ENCODE assay signal across 9 cellular contexts in the genomic region with DNA sequence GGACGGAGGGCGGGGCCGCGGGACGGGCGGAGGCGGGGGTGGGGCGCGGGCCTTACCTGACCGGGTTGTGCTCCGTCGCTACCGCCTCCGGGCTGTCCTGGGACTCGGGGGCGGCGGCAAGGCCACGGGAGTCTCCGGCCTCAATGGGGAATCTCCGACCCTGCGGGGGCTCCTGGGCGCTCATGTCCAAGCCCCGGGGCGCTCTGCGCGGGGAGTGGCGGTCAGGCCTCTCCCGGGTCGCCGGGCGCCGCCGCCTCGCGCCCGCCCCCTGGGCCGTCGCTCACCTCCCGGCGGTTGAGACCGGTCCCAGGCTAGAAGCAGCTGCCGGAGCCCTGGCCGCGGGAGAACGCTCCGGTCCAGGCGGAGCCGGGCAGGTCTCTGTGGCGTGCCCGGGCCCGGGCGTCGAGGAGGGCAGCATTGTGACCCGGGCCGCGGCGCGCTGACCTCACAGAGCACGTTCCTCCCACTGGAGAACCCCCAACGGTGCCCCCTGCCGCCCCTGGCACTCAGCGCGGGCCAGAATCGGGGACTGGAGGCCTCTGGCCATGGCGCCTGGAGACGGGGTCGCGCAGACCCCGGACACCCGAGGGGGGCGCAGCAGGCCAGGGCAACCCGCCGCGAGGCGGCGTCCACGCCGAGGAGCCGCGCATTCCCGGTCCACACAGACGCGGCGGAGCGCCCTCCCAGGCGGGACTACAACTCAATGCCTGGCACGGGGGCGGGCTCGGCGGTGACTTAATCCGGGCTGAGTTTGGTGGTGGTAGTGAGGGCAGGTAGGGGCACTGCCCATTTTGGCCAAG. TPM values are rescaled to one million over a fixed set of nuclear protein-coding genes. Genes with fewer than 3 reads are reported as not detected.
DNase-seq lines count a peak whose midpoint lies in the region; ATAC-seq and TF ChIP-seq lines count a peak whose summit lies in the region.
"Had no signal": no experiment of that assay in that cellular context is flagged by ENCODE, and none has a peak within 500 bp of the region (broad histone marks: within the 10 kb centered on the region; RNA-seq: fewer than 3 reads in every experiment).

No MANE protein-coding gene starts in this region.

- no peaks in the 10 kb centered on the region for H3K27me3 ChIP-seq in mammary epithelial cell (ENCODE audit: insufficient read depth, low read length)

- peaks cover 2% of the 10 kb centered on the region for H3K36me3 ChIP-seq in mammary epithelial cell (ENCODE audit: insufficient read depth, low read length)

- H2AFZ ChIP-seq in mammary epithelial cell (ENCODE audit: low read depth, low read length) = no peak overlapping the region

- no peaks in the 10 kb centered on the region for H3K79me2 ChIP-seq in mammary epithelial cell (ENCODE audit: insufficient read depth, low read length)

- 16% methylated on average over 8 of the region's 91 CpGs for WGBS in mammary epithelial cell (ENCODE audit: low coverage, missing lambda C conversion rate)

- in situ Hi-C loops in mammary epithelial cell (cut with MboI; ENCODE audit: low sequenced_read_pairs in 2 of 2) = no loop called here

- no peak overlapping the region for H3K27ac ChIP-seq in mammary epithelial cell (ENCODE audit: insufficient read depth, low read depth, low read length)
- H3K27ac ChIP-seq: HL-60 had no signal

- dilution Hi-C loops in mammary epithelial cell (cut with HindIII; ENCODE audit: low sequenced_read_pairs) = no loop called here

- TF ChIP-seq CTCF in mammary epithelial cell (conservative IDR thresholded peaks at IDR 0.05 in 1 of 2, IDR thresholded peaks at IDR 0.05 in 1 of 2; ENCODE audit: extremely low read depth in 1 of 2, insufficient read depth in 1 of 2, low read depth in 1 of 2, low read length in 2 of 2) = peak in 1 of 2 donors; percentile 1

- H3K4me1 ChIP-seq in mammary epithelial cell (ENCODE audit: insufficient read depth, low read length) = no peaks in the 10 kb centered on the region

- peaks cover 3% of the 10 kb centered on the region for H4K20me1 ChIP-seq in mammary epithelial cell (ENCODE audit: insufficient read depth, low read length)

- no peak for ATAC-seq in GM21786 (IDR thresholded peaks at IDR 0.05; ENCODE audit: unreplicated experiment)

- intact Hi-C loops in mammary epithelial cell (cut with micrococcal nuclease) = no loop called here

- H3K4me3 ChIP-seq in mammary epithelial cell (replicated peaks in 1 of 3; ENCODE audit: insufficient read depth in 1 of 3, low read depth in 2 of 3, low read length in 3 of 3) = peak overlapping the region in 1 of 3 experiments; percentile 18
- peak overlapping the region; percentile 48 for H3K4me3 ChIP-seq in skeletal muscle cell (ENCODE audit: low read depth, low read length)

- DNase-seq in C1 segment of cervical spinal cord (lab: John Stamatoyannopoulos, UW) (peak in 11 of 14 donors; percentile 4 to 70 (median 56)), NCI-H1105 (lab: John Stamatoyannopoulos, UW) (peak; percentile 11), mammary epithelial cell (no peak), iPS-NIHi7 (ENCODE audit: extremely low spot score) (peak; percentile 65), skeletal muscle cell (ENCODE audit: low read depth) (no peak), NCI-H748 (lab: John Stamatoyannopoulos, UW; ENCODE audit: unreplicated experiment) (no peak), D341Med (ENCODE audit: low spot score) (no peak)

- no peak overlapping the region for H3K9ac ChIP-seq in mammary epithelial cell (ENCODE audit: insufficient read depth, low read length)

- BruUV-seq in mammary epithelial cell (replicated peaks; lab: Mats Ljungman, UMichigan) = no TSS peak

- CTCF ChIA-PET in mammary epithelial cell (lab: Charles Lee; ENCODE audit: low non-redundant PET) = no interaction called here

- peak overlapping the region; percentile 76 for H3K4me2 ChIP-seq in mammary epithelial cell (ENCODE audit: insufficient read depth, low read depth, low read length)

- H3K9me3 ChIP-seq in mammary epithelial cell (replicated peaks; ENCODE audit: insufficient read depth, low read length) = no peaks in the 10 kb centered on the region

RNA-seq across cellular contexts. Expression of a gene that starts 0.4 kb away (rescaled TPM):
- total RNA-seq in mammary epithelial cell = 1 to 10 TPM; 1.8 to 6.4 TPM
- 1.1 TPM for polyA plus RNA-seq in mammary epithelial cell
- not detected for polyA minus RNA-seq in mammary epithelial cell

RNA-seq across cellular contexts. Expression of a gene that starts 0.5 kb away (rescaled TPM):
- 1 to 10 TPM; 1.0 to 1.2 TPM for total RNA-seq in mammary epithelial cell
- polyA plus RNA-seq in mammary epithelial cell = 0.08 TPM
- polyA minus RNA-seq in mammary epithelial cell = not detected

RNA-seq across cellular contexts. Expression of a gene that starts 25.8 kb away (rescaled TPM):
- total RNA-seq in mammary epithelial cell = 10 to 100 TPM; 13.0 to 16.1 TPM
- 15.3 TPM for polyA plus RNA-seq in mammary epithelial cell
- 13.9 TPM for polyA minus RNA-seq in mammary epithelial cell

RNA-seq across cellular contexts. Expression of a gene that starts 32.4 kb away (rescaled TPM):
- total RNA-seq in mammary epithelial cell = 10 to 100 TPM; 47.6 to 78.5 TPM
- polyA plus RNA-seq in mammary epithelial cell = 33.2 TPM
- polyA minus RNA-seq in mammary epithelial cell = 27.8 TPM

Comparison
In these comparisons a context has a peak if more than half of its experiments do, and no peak if none do; other contexts are left out.
1. DNase-seq: peak in C1 segment of cervical spinal cord (11 of 14), NCI-H1105 (single experiment) and iPS-NIHi7 (single experiment); none in mammary epithelial cell (single experiment), skeletal muscle cell (single experiment), NCI-H748 (single experiment) and D341Med (single experiment).